In the genomic region with DNA sequence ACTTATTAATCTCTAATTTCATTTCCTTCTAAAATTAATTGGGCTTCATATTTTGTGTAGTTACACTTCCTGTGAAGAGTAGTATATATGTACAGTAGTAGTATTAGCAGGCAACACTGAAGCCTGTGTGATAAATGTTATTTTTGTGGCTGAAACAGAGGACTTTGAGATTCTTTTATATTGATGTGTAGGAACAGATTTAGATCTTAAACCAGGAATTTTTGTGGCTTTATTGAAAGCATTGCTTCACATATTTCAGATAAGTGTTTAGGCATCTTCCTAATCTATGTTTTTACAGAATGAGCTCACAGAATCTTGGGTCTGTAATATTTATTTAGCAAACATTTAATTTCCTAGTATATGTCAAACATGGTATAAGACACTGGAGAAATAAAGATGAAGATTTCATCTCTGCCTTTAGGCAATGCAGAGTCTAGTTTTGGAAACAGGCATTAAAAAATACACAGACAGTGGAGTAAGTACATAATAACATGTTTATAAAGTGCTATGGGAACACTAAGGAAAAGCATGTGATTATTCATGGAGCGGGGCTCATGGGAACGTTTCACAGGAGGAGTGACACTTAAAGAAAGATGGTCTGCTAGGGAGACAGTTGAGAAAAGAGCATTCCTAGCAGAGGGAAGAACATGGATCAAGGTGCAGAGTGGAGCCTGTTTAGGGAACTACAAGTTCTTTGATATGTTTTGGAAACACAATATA, we compare ENCODE assay signal across 10 cellular contexts. TPM values are rescaled to one million over a fixed set of nuclear protein-coding genes. Genes with fewer than 3 reads are reported as not detected.
DNase-seq lines count a peak whose midpoint lies in the region; ATAC-seq, FAIRE-seq and TF ChIP-seq lines count a peak whose summit lies in the region.
"Had no signal": no experiment of that assay in that cellular context is flagged by ENCODE, and none has a peak within 500 bp of the region (broad histone marks: within the 10 kb centered on the region; RNA-seq: fewer than 3 reads in every experiment).

No MANE protein-coding gene starts in this region.

- H3K27ac ChIP-seq in cingulate gyrus (ENCODE audit: low read depth, low read length) (peak overlapping the region; percentile 73), lower lobe of right lung (peak overlapping the region; percentile 74), tibial nerve (peak overlapping the region; percentile 14 to 82 (median 72)), pancreas (no peak overlapping the region)

- no peak for FAIRE-seq in pancreas (lab: Jason Lieb, UNC)

- H3K4me3 ChIP-seq in lower lobe of right lung (no peak overlapping the region), tibial nerve (no peak overlapping the region), pancreas (no peak overlapping the region)

- WGBS in tibial nerve, 2 donors, result 42 to 48% methylated on average over 2 of the region's 2 CpGs
- whole genome bisulfite sequencing in pancreas, 2 donors, result 58 to 59% methylated on average over 2 of the region's 2 CpGs

- TF ChIP-seq EP300 in tibial nerve (IDR thresholded peaks at IDR 0.05), result no peak

- no peak for TF ChIP-seq POLR2A in tibial nerve (IDR thresholded peaks at IDR 0.05)

- intact Hi-C loops in lower lobe of right lung (cut with DNase I), result no loop called here
- intact Hi-C loops in pancreas (cut with DNase I), result no loop called here

- H3K9me3 ChIP-seq in lower lobe of right lung (no peaks in the 10 kb centered on the region), tibial nerve (no peaks in the 10 kb centered on the region), pancreas (no peaks in the 10 kb centered on the region)

- peaks cover 48% of the 10 kb centered on the region for H3K4me1 ChIP-seq in lower lobe of right lung
- peaks cover 0 to 57% (median 28%) of the 10 kb centered on the region in 4 donors for H3K4me1 ChIP-seq in tibial nerve
- H3K4me1 ChIP-seq in pancreas, result peaks cover 13 to 30% (median 14%) of the 10 kb centered on the region in 3 donors

- no peak for TF ChIP-seq CTCF in lower lobe of right lung (IDR thresholded peaks at IDR 0.05)
- TF ChIP-seq CTCF in tibial nerve (IDR thresholded peaks at IDR 0.05), result no peak
- no peak for TF ChIP-seq CTCF in pancreas (IDR thresholded peaks at IDR 0.05)

- ATAC-seq in lower lobe of right lung, result peak; percentile 13 to 27
- ATAC-seq in pancreas, result no peak
- ATAC-seq in GM21526 (IDR thresholded peaks at IDR 0.05; ENCODE audit: low FRiP score, unreplicated experiment), result no peak
- no peak for ATAC-seq in HG03521 (IDR thresholded peaks at IDR 0.05; ENCODE audit: unreplicated experiment)
- ATAC-seq: activated T-helper 17 cell treated with anti-CD3 and anti-CD28 coated beads, Interleukin-2, amount 50 U/mL, for 72 hours had no signal

- H3K27me3 ChIP-seq in lower lobe of right lung (ENCODE audit: low read depth) (no peaks in the 10 kb centered on the region), tibial nerve (no peaks in the 10 kb centered on the region), pancreas (no peaks in the 10 kb centered on the region)

- peaks cover 7% of the 10 kb centered on the region for H3K36me3 ChIP-seq in lower lobe of right lung
- peaks cover 0 to 4% (median 0%) of the 10 kb centered on the region in 3 donors for H3K36me3 ChIP-seq in tibial nerve
- no peaks in the 10 kb centered on the region for H3K36me3 ChIP-seq in pancreas

- peak; percentile 40 for DNase-seq in NCI-H2227 (lab: John Stamatoyannopoulos, UW; ENCODE audit: unreplicated experiment)
- no peak for DNase-seq in lower lobe of right lung
- peak in 1 of 2 donors; percentile 12 for DNase-seq in tibial nerve (ENCODE audit: low spot score in 2 of 2)
- DNase-seq in pancreas, result no peak
- DNase-seq in NCI-H2029 treated with DMSO at 0.1 percent for 48 hours (lab: John Stamatoyannopoulos, UW), result no peak
- DNase-seq: NCI-H187 treated with DMSO at 0.1 percent for 48 hours had no signal

RNA-seq across cellular contexts. Expression of gene MIGA1, which starts 52.7 kb away (rescaled TPM):
- total RNA-seq in lower lobe of right lung (16.5 TPM), tibial nerve (10 to 100 TPM; 14.7 to 27.8 (median 21.2) TPM), pancreas (10 to 100 TPM in 1 of 6 donors, 1 to 10 TPM in 5; 5.3 to 11.0 (median 7.9) TPM)
- 1 to 10 TPM; 1.5 to 4.6 TPM for polyA plus RNA-seq in pancreas

RNA-seq across cellular contexts. Expression of gene NEXN, which starts 56.3 kb away (rescaled TPM):
- total RNA-seq in lower lobe of right lung (16.5 TPM), tibial nerve (10 to 100 TPM; 18.0 to 22.8 (median 20.5) TPM), pancreas (1 to 10 TPM; 2.1 to 6.7 (median 2.6) TPM)
- 1 to 10 TPM; 3.4 to 7.5 TPM for polyA plus RNA-seq in pancreas

Comparison
In these comparisons a context has a peak if more than half of its experiments do, and no peak if none do; other contexts are left out.
1. H3K27ac ChIP-seq: peak in cingulate gyrus (single experiment), lower lobe of right lung (single experiment) and tibial nerve (4 of 4); none in pancreas (0 of 4).
2. ATAC-seq: peak in lower lobe of right lung (2 of 2); none in pancreas (0 of 4), GM21526 (single experiment) and HG03521 (single experiment).